In genomic region chr3:79538-79937, GRCh38 we compare ENCODE assay signal across 3 cellular contexts.
TF ChIP-seq lines count a peak whose summit lies in the region.

No MANE protein-coding gene starts in this region.

TF ChIP-seq in HepG2, 621 proteins besides CTCF, POLR2A, EP300 and RAD21:
- peak; percentile 83 for TF ChIP-seq MAFF (IDR thresholded peaks at IDR 0.05; ENCODE audit: low read depth, low read length)
- TF ChIP-seq MAFK (conservative IDR thresholded peaks at IDR 0.05 in 1 of 2, IDR thresholded peaks at IDR 0.05 in 1 of 2; ENCODE audit: low read length in 2 of 2): peak; percentile 80 to 94
- TF ChIP-seq RFX3 (CRISPR knock-in tag; IDR thresholded peaks at IDR 0.05): no peak

TF ChIP-seq in IMR-90, 13 proteins besides CTCF, POLR2A, EP300 and RAD21:
- TF ChIP-seq ELK1 (IDR thresholded peaks at IDR 0.05; ENCODE audit: borderline replicate concordance, low read depth, low read length) (no peak), CEBPB (IDR thresholded peaks at IDR 0.05; ENCODE audit: low read depth, low read length) (no peak), RCOR1 (IDR thresholded peaks at IDR 0.05; ENCODE audit: insufficient replicate concordance, low read length) (no peak), MAZ (IDR thresholded peaks at IDR 0.05; ENCODE audit: borderline replicate concordance, low read depth, low read length) (no peak), SMC3 (IDR thresholded peaks at IDR 0.05; ENCODE audit: low read depth, low read length) (no peak), MAFK (IDR thresholded peaks at IDR 0.05; ENCODE audit: low read depth, low read length) (peak; percentile 90)

TF ChIP-seq in H1, 55 proteins besides CTCF, POLR2A, EP300 and RAD21:
- TF ChIP-seq MAFK (IDR thresholded peaks at IDR 0.05; ENCODE audit: low read depth, low read length): peak; percentile 58; the same call in 1 of the 2 replicates
- TF ChIP-seq SRF (IDR thresholded peaks at IDR 0.05; ENCODE audit: low read depth, low read length): no peak
